8 cellular contexts compared by ENCODE assay signal in genomic region chr2:29314816-29315571, GRCh38.
DNase-seq lines count a peak whose midpoint lies in the region; ATAC-seq and TF ChIP-seq lines count a peak whose summit lies in the region.

No MANE protein-coding gene starts in this region.

- H3K36me3 ChIP-seq in cardiac muscle cell = no peaks in the 10 kb centered on the region
- H3K36me3 ChIP-seq in adipocyte (ENCODE audit: control insufficient read depth, insufficient read depth, low read length, severe bottlenecking) = no peaks in the 10 kb centered on the region

- H3K36me3 Mint-ChIP-seq in natural killer cell = no peaks in the 10 kb centered on the region

- peak overlapping the region; percentile 76 to 81 for H3K27ac Mint-ChIP-seq in natural killer cell

- H3K9ac ChIP-seq in adipocyte (ENCODE audit: low read length) = no peak overlapping the region

- H3K9me3 ChIP-seq in cardiac muscle cell (ENCODE audit: low read depth) (no peaks in the 10 kb centered on the region), adipocyte (ENCODE audit: control insufficient read depth, low read length) (no peaks in the 10 kb centered on the region)

- H3K4me1 ChIP-seq in cardiac muscle cell (ENCODE audit: low read depth) (peaks cover 35% of the 10 kb centered on the region), adipocyte (ENCODE audit: control insufficient read depth, insufficient read depth, low read length) (peaks cover 11% of the 10 kb centered on the region)

- peaks cover 20% of the 10 kb centered on the region in 2 donors for H3K27me3 Mint-ChIP-seq in natural killer cell (ENCODE audit: low read depth in 2 of 2)

- TF ChIP-seq POLR2A in erythroblast (IDR thresholded peaks at IDR 0.05; ENCODE audit: low read length) = no peak

- no peak for TF ChIP-seq CTCF in cardiac muscle cell (IDR thresholded peaks at IDR 0.05; ENCODE audit: low read depth, low read length)
- peak; percentile 29 for TF ChIP-seq CTCF in natural killer cell (IDR thresholded peaks at IDR 0.05)

- H3K4me1 Mint-ChIP-seq in natural killer cell = peaks cover 58 to 70% of the 10 kb centered on the region in 2 donors

- H3K27ac ChIP-seq in cardiac muscle cell = no peak overlapping the region
- no peak overlapping the region for H3K27ac ChIP-seq in substantia nigra (ENCODE audit: low read depth, low read length, poor library complexity, severe bottlenecking)

- H3K9me3 Mint-ChIP-seq in natural killer cell = no peaks in the 10 kb centered on the region

- ATAC-seq in HG03095 (IDR thresholded peaks at IDR 0.05; ENCODE audit: unreplicated experiment) (peak; percentile 80), natural killer cell (peak; percentile 90 to 93 (median 93))

- DNase-seq in cardiac muscle cell (ENCODE audit: low read depth in 1 of 2, low spot score in 1 of 2) (peak; percentile 11 to 48), cardiac septum (ENCODE audit: low spot score) (no peak), SW480 (ENCODE audit: low spot score) (peak; percentile 77), adipocyte (ENCODE audit: low read depth) (no peak), natural killer cell (peak; percentile 51), substantia nigra (lab: John Stamatoyannopoulos, UW) (peak in 26 of 49 donors; percentile 3 to 51 (median 16)), erythroblast (lab: John Stamatoyannopoulos, UW) (no peak)

- peak overlapping the region; percentile 88 for H3K4me3 Mint-ChIP-seq in natural killer cell

- no peak overlapping the region for H3K4me3 ChIP-seq in cardiac muscle cell
- H3K4me3 ChIP-seq in adipocyte (ENCODE audit: low read length) = peak overlapping the region; percentile 12

- intact Hi-C loops in cardiac septum (cut with DNase I) (no loop called here), natural killer cell (cut with micrococcal nuclease) (no loop called here)

- no peaks in the 10 kb centered on the region for H3K27me3 ChIP-seq in cardiac muscle cell
- H3K27me3 ChIP-seq in adipocyte (replicated peaks; ENCODE audit: control insufficient read depth, insufficient read depth, low read length) = peaks cover 10% of the 10 kb centered on the region

Comparison
In these comparisons a context has a peak if more than half of its experiments do, and no peak if none do; other contexts are left out.
1. DNase-seq: peak in cardiac muscle cell (2 of 2), SW480 (single experiment), natural killer cell (single experiment) and substantia nigra (26 of 49); none in cardiac septum (single experiment), adipocyte (single experiment) and erythroblast (0 of 2).